Comparison of ENCODE assay signal across 8 cellular contexts in the genomic region with DNA sequence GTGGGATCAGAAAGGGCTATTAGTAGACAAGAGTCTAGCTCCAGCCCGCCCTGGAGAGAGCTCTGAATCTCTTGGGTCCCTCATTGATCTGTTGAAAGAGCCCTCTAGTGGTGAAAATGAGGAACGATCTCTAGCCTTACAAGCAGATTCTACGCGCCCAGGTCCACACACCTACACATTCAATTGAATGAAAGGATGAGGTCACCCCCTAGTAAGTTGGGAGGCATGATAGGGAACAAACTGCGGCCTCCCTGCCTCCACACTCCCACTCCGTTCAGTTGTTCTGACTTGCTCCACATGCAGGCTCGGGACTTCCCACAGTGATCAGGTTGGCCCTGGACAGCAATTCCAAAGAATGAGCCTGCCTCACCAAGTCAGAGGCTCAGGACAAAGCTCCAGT. TPM values are rescaled to one million over a fixed set of nuclear protein-coding genes. Genes with fewer than 3 reads are reported as not detected.
DNase-seq lines count a peak whose midpoint lies in the region; ATAC-seq and TF ChIP-seq lines count a peak whose summit lies in the region.

No MANE protein-coding gene starts in this region.

- no peak overlapping the region for H3K4me3 Mint-ChIP-seq in immature natural killer cell

- TF ChIP-seq CTCF in astrocyte of the cerebellum (IDR thresholded peaks at IDR 0.05; ENCODE audit: low read depth, low read length, missing control alignments), result peak; percentile 48

- H3K27ac Mint-ChIP-seq in immature natural killer cell, result no peak overlapping the region

- DNase-seq in GDM1 (lab: John Stamatoyannopoulos, UW), result peak; percentile 25
- DNase-seq in Jurkat, Clone E6-1 (ENCODE audit: low read depth, low spot score), result peak; percentile 63
- peak; percentile 78 for DNase-seq in SK-N-DZ (ENCODE audit: low spot score)
- no peak for DNase-seq in astrocyte of the cerebellum (ENCODE audit: low read depth)
- peak; percentile 32 to 50 (median 45) for DNase-seq in immature natural killer cell
- DNase-seq in stimulated activated CD4-positive, alpha-beta T cell treated with anti-CD3 and anti-CD28 coated beads, Interleukin-4, amount 100 ng/mL, for 1 hour, result peak; percentile 22

- peaks cover 10 to 33% (median 21%) of the 10 kb centered on the region in 3 donors for H3K27me3 Mint-ChIP-seq in immature natural killer cell (ENCODE audit: low read depth in 3 of 3)

- H3K9me3 Mint-ChIP-seq in immature natural killer cell, result no peaks in the 10 kb centered on the region

- H3K4me1 Mint-ChIP-seq in immature natural killer cell, result no peaks in the 10 kb centered on the region

- in situ Hi-C loops in astrocyte of the cerebellum (cut with HindIII; ENCODE audit: low sequenced_read_pairs), result no loop called here

- no peak overlapping the region for H3K4me3 ChIP-seq in Jurkat, Clone E6-1 (ENCODE audit: low read length)
- no peak overlapping the region for H3K4me3 ChIP-seq in astrocyte of the cerebellum (ENCODE audit: low read depth, low read length)

- H3K36me3 Mint-ChIP-seq in immature natural killer cell, result no peaks in the 10 kb centered on the region

- ATAC-seq in HG02623 (IDR thresholded peaks at IDR 0.05; ENCODE audit: unreplicated experiment), result no peak
- no peak for ATAC-seq in GM19035 (IDR thresholded peaks at IDR 0.05; ENCODE audit: unreplicated experiment)

RNA-seq across cellular contexts. Expression of gene CACNG3, which starts 2.9 kb away (rescaled TPM):
- polyA plus RNA-seq in Jurkat, Clone E6-1 (2012; ENCODE audit: insufficient read depth, insufficient read length), result not detected
- 0.27 and 0.61 TPM in 2 replicates for polyA plus RNA-seq in SK-N-DZ (2014; cell fraction: cytosol; rRNA removed)
- 0.07 and 0.72 TPM in 2 replicates for polyA plus RNA-seq in SK-N-DZ (2014; cell fraction: nucleus; rRNA removed)
- not detected for polyA plus RNA-seq in immature natural killer cell
